1 cellular context compared by ENCODE assay signal in genomic region chr10:120850911-120851865, GRCh38.
TF ChIP-seq lines count a peak whose summit lies in the region.

TSS of gene WDR11 (plus strand) at chr10:120851362. CDS start at chr10:120851421, 59 bp downstream.

TF ChIP-seq in K562, 482 proteins besides CTCF, POLR2A, EP300 and RAD21 (continued from another document):
- TF ChIP-seq, protein P1, sequence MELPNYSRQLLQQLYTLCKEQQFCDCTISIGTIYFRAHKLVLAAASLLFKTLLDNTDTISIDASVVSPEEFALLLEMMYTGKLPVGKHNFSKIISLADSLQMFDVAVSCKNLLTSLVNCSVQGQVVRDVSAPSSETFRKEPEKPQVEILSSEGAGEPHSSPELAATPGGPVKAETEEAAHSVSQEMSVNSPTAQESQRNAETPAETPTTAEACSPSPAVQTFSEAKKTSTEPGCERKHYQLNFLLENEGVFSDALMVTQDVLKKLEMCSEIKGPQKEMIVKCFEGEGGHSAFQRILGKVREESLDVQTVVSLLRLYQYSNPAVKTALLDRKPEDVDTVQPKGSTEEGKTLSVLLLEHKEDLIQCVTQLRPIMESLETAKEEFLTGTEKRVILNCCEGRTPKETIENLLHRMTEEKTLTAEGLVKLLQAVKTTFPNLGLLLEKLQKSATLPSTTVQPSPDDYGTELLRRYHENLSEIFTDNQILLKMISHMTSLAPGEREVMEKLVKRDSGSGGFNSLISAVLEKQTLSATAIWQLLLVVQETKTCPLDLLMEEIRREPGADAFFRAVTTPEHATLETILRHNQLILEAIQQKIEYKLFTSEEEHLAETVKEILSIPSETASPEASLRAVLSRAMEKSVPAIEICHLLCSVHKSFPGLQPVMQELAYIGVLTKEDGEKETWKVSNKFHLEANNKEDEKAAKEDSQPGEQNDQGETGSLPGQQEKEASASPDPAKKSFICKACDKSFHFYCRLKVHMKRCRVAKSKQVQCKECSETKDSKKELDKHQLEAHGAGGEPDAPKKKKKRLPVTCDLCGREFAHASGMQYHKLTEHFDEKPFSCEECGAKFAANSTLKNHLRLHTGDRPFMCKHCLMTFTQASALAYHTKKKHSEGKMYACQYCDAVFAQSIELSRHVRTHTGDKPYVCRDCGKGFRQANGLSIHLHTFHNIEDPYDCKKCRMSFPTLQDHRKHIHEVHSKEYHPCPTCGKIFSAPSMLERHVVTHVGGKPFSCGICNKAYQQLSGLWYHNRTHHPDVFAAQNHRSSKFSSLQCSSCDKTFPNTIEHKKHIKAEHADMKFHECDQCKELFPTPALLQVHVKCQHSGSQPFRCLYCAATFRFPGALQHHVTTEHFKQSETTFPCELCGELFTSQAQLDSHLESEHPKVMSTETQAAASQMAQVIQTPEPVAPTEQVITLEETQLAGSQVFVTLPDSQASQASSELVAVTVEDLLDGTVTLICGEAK (IDR thresholded peaks at IDR 0.05): peak; percentile 98
- TF ChIP-seq, protein P1 (CRISPR knock-in tag; IDR thresholded peaks at IDR 0.05): no peak
- TF ChIP-seq CXXC5 (CRISPR knock-in tag; IDR thresholded peaks at IDR 0.05) (peak; percentile 78), ZNF766 (CRISPR knock-in tag; conservative IDR thresholded peaks at IDR 0.05) (peak; percentile 84), POLR2AphosphoS5 (IDR thresholded peaks at IDR 0.05; ENCODE audit: control insufficient read depth, insufficient read depth, low read depth, low read length) (peak; percentile 77), ELF4 (CRISPR knock-in tag; IDR thresholded peaks at IDR 0.05) (no peak)
- TF ChIP-seq, protein P2, sequence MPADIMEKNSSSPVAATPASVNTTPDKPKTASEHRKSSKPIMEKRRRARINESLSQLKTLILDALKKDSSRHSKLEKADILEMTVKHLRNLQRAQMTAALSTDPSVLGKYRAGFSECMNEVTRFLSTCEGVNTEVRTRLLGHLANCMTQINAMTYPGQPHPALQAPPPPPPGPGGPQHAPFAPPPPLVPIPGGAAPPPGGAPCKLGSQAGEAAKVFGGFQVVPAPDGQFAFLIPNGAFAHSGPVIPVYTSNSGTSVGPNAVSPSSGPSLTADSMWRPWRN (IDR thresholded peaks at IDR 0.05; ENCODE audit: low read depth): no peak
